In genomic region chr3:71345429-71346027, GRCh38 we compare ENCODE assay signal across 16 cellular contexts.
A peak's percentile ranks its signal among the peaks of the same experiment; 100 is the strongest.
DNase-seq lines count a peak whose midpoint lies in the region; ATAC-seq and TF ChIP-seq lines count a peak whose summit lies in the region.
"Had no signal": no experiment of that assay in that cellular context is flagged by ENCODE, and none has a peak within 500 bp of the region (broad histone marks: within the 10 kb centered on the region; RNA-seq: fewer than 3 reads in every experiment).

No MANE protein-coding gene starts in this region.

- WGBS in psoas muscle, 3 donors, result 92 to 97% (median 95%) methylated on average over 5 of the region's 5 CpGs

- H3K4me1 ChIP-seq in left lung, result no peaks in the 10 kb centered on the region
- no peaks in the 10 kb centered on the region for H3K4me1 ChIP-seq in psoas muscle
- H3K4me1 ChIP-seq: vagina had no signal

- H3K36me3 ChIP-seq in left lung (no peaks in the 10 kb centered on the region), psoas muscle (ENCODE audit: insufficient read depth in 1 of 2, low read depth in 1 of 2) (no peaks in the 10 kb centered on the region)
- H3K36me3 ChIP-seq: vagina had no signal

- no peak overlapping the region for H3K27ac Mint-ChIP-seq in natural killer cell
- H3K27ac Mint-ChIP-seq in natural killer cell treated with Interleukin-12 subunit alpha and Interleukin-12 subunit beta and Interleukin-15 and Interleukin-18, amount 100 ng/mL, for 72 hours, result no peak overlapping the region
- H3K27ac Mint-ChIP-seq: activated CD4-positive, alpha-beta T cell treated with anti-CD3 and anti-CD28 coated beads for 36 hours had no signal

- peaks cover 0 to 3% of the 10 kb centered on the region in 2 donors for H3K9me3 Mint-ChIP-seq in natural killer cell
- no peaks in the 10 kb centered on the region for H3K9me3 Mint-ChIP-seq in natural killer cell treated with Interleukin-12 subunit alpha and Interleukin-12 subunit beta and Interleukin-15 and Interleukin-18, amount 100 ng/mL, for 72 hours

- H3K27me3 Mint-ChIP-seq in natural killer cell (ENCODE audit: low read depth in 2 of 2), result no peaks in the 10 kb centered on the region
- no peaks in the 10 kb centered on the region for H3K27me3 Mint-ChIP-seq in natural killer cell treated with Interleukin-12 subunit alpha and Interleukin-12 subunit beta and Interleukin-15 and Interleukin-18, amount 100 ng/mL, for 72 hours
- H3K27me3 Mint-ChIP-seq: activated CD4-positive, alpha-beta T cell treated with anti-CD3 and anti-CD28 coated beads for 36 hours had no signal

- H3K4me3 Mint-ChIP-seq in natural killer cell, result peak overlapping the region; percentile 1
- H3K4me3 Mint-ChIP-seq in natural killer cell treated with Interleukin-12 subunit alpha and Interleukin-12 subunit beta and Interleukin-15 and Interleukin-18, amount 100 ng/mL, for 72 hours, result no peak overlapping the region
- H3K4me3 Mint-ChIP-seq: activated CD4-positive, alpha-beta T cell treated with anti-CD3 and anti-CD28 coated beads for 36 hours had no signal

- DNase-seq in natural killer cell (no peak), coronary artery (ENCODE audit: low spot score) (no peak), left lung (no peak), Ammon's horn (ENCODE audit: low spot score) (no peak), psoas muscle (no peak)
- DNase-seq in natural killer cell treated with Interleukin-12 subunit alpha and Interleukin-12 subunit beta and Interleukin-15 and Interleukin-18, amount 100 ng/mL, for 72 hours (ENCODE audit: low spot score), result no peak
- DNase-seq: activated CD4-positive, alpha-beta T cell treated with anti-CD3 and anti-CD28 coated beads for 36 hours; central memory CD4-positive, alpha-beta T cell; esophagus squamous epithelium; kidney; NCI-H1048; NCI-H345; T-helper 1 cell had no signal

- H3K9me3 ChIP-seq in left lung (no peaks in the 10 kb centered on the region), psoas muscle (peaks cover 9% of the 10 kb centered on the region)
- H3K9me3 ChIP-seq: vagina had no signal

- H3K27me3 ChIP-seq in left lung, result no peaks in the 10 kb centered on the region
- no peaks in the 10 kb centered on the region for H3K27me3 ChIP-seq in psoas muscle (ENCODE audit: insufficient read depth in 3 of 3, low read length in 2 of 3)
- H3K27me3 ChIP-seq: esophagus squamous epithelium, vagina had no signal

- no peak overlapping the region for H3K4me3 ChIP-seq in coronary artery
- H3K4me3 ChIP-seq in left lung, result no peak overlapping the region
- no peak overlapping the region for H3K4me3 ChIP-seq in psoas muscle
- H3K4me3 ChIP-seq: esophagus squamous epithelium, vagina had no signal

- peaks cover 9% of the 10 kb centered on the region for H3K36me3 Mint-ChIP-seq in natural killer cell
- H3K36me3 Mint-ChIP-seq in natural killer cell treated with Interleukin-12 subunit alpha and Interleukin-12 subunit beta and Interleukin-15 and Interleukin-18, amount 100 ng/mL, for 72 hours, result peaks cover 6% of the 10 kb centered on the region

- TF ChIP-seq CTCF in natural killer cell (IDR thresholded peaks at IDR 0.05), result no peak
- no peak for TF ChIP-seq CTCF in coronary artery (IDR thresholded peaks at IDR 0.05)
- no peak for TF ChIP-seq CTCF in left lung (IDR thresholded peaks at IDR 0.05)
- TF ChIP-seq CTCF in psoas muscle (IDR thresholded peaks at IDR 0.05), result no peak

- ATAC-seq in natural killer cell (no peak), left lung (peak; percentile 26), HG03139 (IDR thresholded peaks at IDR 0.05; ENCODE audit: unreplicated experiment) (no peak), HG02938 (IDR thresholded peaks at IDR 0.05; ENCODE audit: unreplicated experiment) (no peak), psoas muscle (no peak)
- no peak for ATAC-seq in natural killer cell treated with Interleukin-12 subunit alpha and Interleukin-12 subunit beta and Interleukin-15 and Interleukin-18, amount 100 ng/mL, for 72 hours
- ATAC-seq: activated CD4-positive, alpha-beta T cell treated with anti-CD3 and anti-CD28 coated beads for 36 hours had no signal

- H3K4me1 Mint-ChIP-seq in natural killer cell, result peaks cover 5 to 13% of the 10 kb centered on the region in 2 donors
- H3K4me1 Mint-ChIP-seq in natural killer cell treated with Interleukin-12 subunit alpha and Interleukin-12 subunit beta and Interleukin-15 and Interleukin-18, amount 100 ng/mL, for 72 hours (ENCODE audit: low read depth in 2 of 2), result peaks cover 0 to 8% of the 10 kb centered on the region in 2 donors

- H3K27ac ChIP-seq in coronary artery (peak overlapping the region; percentile 16 to 67), left lung (no peak overlapping the region), psoas muscle (no peak overlapping the region)
- H3K27ac ChIP-seq: esophagus squamous epithelium, vagina had no signal

- intact Hi-C loops in natural killer cell (cut with micrococcal nuclease) (no loop called here), left lung (cut with DNase I) (no loop called here), psoas muscle (cut with DNase I) (no loop called here)

Comparison
In these comparisons a context has a peak if more than half of its experiments do, and no peak if none do; other contexts are left out.
1. H3K27ac ChIP-seq: peak in coronary artery (2 of 2); none in left lung (0 of 2) and psoas muscle (single experiment).